In genomic region chr7:50780436-50780835, GRCh38 we compare ENCODE assay signal across 1 cellular context.
TF ChIP-seq lines count a peak whose summit lies in the region.

No MANE protein-coding gene starts in this region.

TF ChIP-seq in neural cell, 6 proteins besides CTCF, POLR2A, EP300 and RAD21 (continued from another document):
- TF ChIP-seq REST (IDR thresholded peaks at IDR 0.05; ENCODE audit: borderline replicate concordance): no peak
- no peak for TF ChIP-seq SMC3 (conservative IDR thresholded peaks at IDR 0.05; ENCODE audit: poor library complexity)
- no peak for TF ChIP-seq EZH2 (IDR thresholded peaks at IDR 0.05; ENCODE audit: borderline replicate concordance, insufficient read depth, low read length, poor library complexity, severe bottlenecking)
- no peak for TF ChIP-seq TAF1 (IDR thresholded peaks at IDR 0.05; ENCODE audit: low read depth)
